Comparison of ENCODE assay signal across 20 cellular contexts in genomic region chr22:48631288-48631687, GRCh38.
"Had no signal": no experiment of that assay in that cellular context is flagged by ENCODE, and none has a peak within 500 bp of the region (broad histone marks: within the 10 kb centered on the region; RNA-seq: fewer than 3 reads in every experiment).

No MANE protein-coding gene starts in this region.

- H3K27ac Mint-ChIP-seq: activated CD4-positive, alpha-beta T cell treated with anti-CD3 and anti-CD28 coated beads, Interleukin-2, amount 10 ng/mL, durations not matched to agents 7 days and 5 days; activated naive CD4-positive, alpha-beta T cell treated with anti-CD3 and anti-CD28 coated beads, Interleukin-2, amount 10 ng/mL, durations not matched to agents 7 days and 5 days; activated naive CD8-positive, alpha-beta T cell treated with anti-CD3 and anti-CD28 coated beads, Interleukin-2, amount 50 U/mL, for 24 hours; effector memory CD8-positive, alpha-beta T cell; nephron had no signal

- H3K36me3 Mint-ChIP-seq: activated naive CD4-positive, alpha-beta T cell treated with anti-CD3 and anti-CD28 coated beads, Interleukin-2, amount 10 ng/mL, durations not matched to agents 7 days and 5 days had no signal

- H3K27ac ChIP-seq: ascending aorta, breast epithelium, transverse colon, uterus had no signal

- H3K4me3 ChIP-seq: ascending aorta, breast epithelium, lung, transverse colon, uterus had no signal

- H3K36me3 ChIP-seq: ascending aorta, breast epithelium, transverse colon, uterus had no signal

- DNase-seq: activated CD4-positive, alpha-beta T cell treated with anti-CD3 and anti-CD28 coated beads, Interleukin-2, amount 10 ng/mL, durations not matched to agents 7 days and 5 days; activated CD8-positive, alpha-beta memory T cell treated with anti-CD3 and anti-CD28 coated beads, Interleukin-2, amount 50 U/mL, for 4 hours; activated naive CD4-positive, alpha-beta T cell treated with anti-CD3 and anti-CD28 coated beads, Interleukin-2, amount 10 ng/mL, durations not matched to agents 7 days and 5 days; activated naive CD8-positive, alpha-beta T cell treated with anti-CD3 and anti-CD28 coated beads, Interleukin-2, amount 50 U/mL, for 24 hours; activated T-cell treated with anti-CD3 and anti-CD28 coated beads, Interleukin-2, amount 50 U/mL, for 4 hours; dermis blood vessel endothelial cell; effector memory CD8-positive, alpha-beta T cell; midbrain; occipital lobe; stimulated activated naive CD4-positive, alpha-beta T cell; transverse colon; uterus had no signal

- ATAC-seq: activated CD4-positive, CD25-positive, alpha-beta regulatory T cell treated with anti-CD3 and anti-CD28 coated beads, Interleukin-2, amount 50 U/mL, for 24 hours; activated naive CD8-positive, alpha-beta T cell treated with anti-CD3 and anti-CD28 coated beads, Interleukin-2, amount 50 U/mL, for 24 hours; activated T-cell treated with anti-CD3 and anti-CD28 coated beads, Interleukin-2, amount 50 U/mL, for 4 hours; effector memory CD8-positive, alpha-beta T cell; left lobe of liver had no signal

- H3K9me3 ChIP-seq: ascending aorta, breast epithelium, transverse colon, uterus had no signal

- H3K4me3 Mint-ChIP-seq: activated CD4-positive, alpha-beta T cell treated with anti-CD3 and anti-CD28 coated beads, Interleukin-2, amount 10 ng/mL, durations not matched to agents 7 days and 5 days; activated naive CD4-positive, alpha-beta T cell treated with anti-CD3 and anti-CD28 coated beads, Interleukin-2, amount 10 ng/mL, durations not matched to agents 7 days and 5 days; activated naive CD8-positive, alpha-beta T cell treated with anti-CD3 and anti-CD28 coated beads, Interleukin-2, amount 50 U/mL, for 24 hours; activated T-cell treated with anti-CD3 and anti-CD28 coated beads, Interleukin-2, amount 50 U/mL, for 4 hours; effector memory CD8-positive, alpha-beta T cell; nephron had no signal

- H3K27me3 ChIP-seq: ascending aorta, transverse colon, uterus had no signal

- FAIRE-seq: keratinocyte had no signal

- H3K9me3 Mint-ChIP-seq: activated CD4-positive, alpha-beta T cell treated with anti-CD3 and anti-CD28 coated beads, Interleukin-2, amount 10 ng/mL, durations not matched to agents 7 days and 5 days; activated naive CD4-positive, alpha-beta T cell treated with anti-CD3 and anti-CD28 coated beads, Interleukin-2, amount 10 ng/mL, durations not matched to agents 7 days and 5 days; activated naive CD8-positive, alpha-beta T cell treated with anti-CD3 and anti-CD28 coated beads, Interleukin-2, amount 50 U/mL, for 24 hours; activated T-cell treated with anti-CD3 and anti-CD28 coated beads, Interleukin-2, amount 50 U/mL, for 4 hours; effector memory CD8-positive, alpha-beta T cell; nephron had no signal

- H3K27me3 Mint-ChIP-seq: activated naive CD8-positive, alpha-beta T cell treated with anti-CD3 and anti-CD28 coated beads, Interleukin-2, amount 50 U/mL, for 24 hours; progenitor cell of endocrine pancreas had no signal

- H3K4me1 ChIP-seq: ascending aorta, breast epithelium, uterus had no signal
